Comparison of ENCODE assay signal across 9 cellular contexts in genomic region chr4:7041851-7042696, GRCh38. TPM values are rescaled to one million over a fixed set of nuclear protein-coding genes. Genes with fewer than 3 reads are reported as not detected.
DNase-seq lines count a peak whose midpoint lies in the region; ATAC-seq, FAIRE-seq and TF ChIP-seq lines count a peak whose summit lies in the region.
"Had no signal": no experiment of that assay in that cellular context is flagged by ENCODE, and none has a peak within 500 bp of the region (broad histone marks: within the 10 kb centered on the region; RNA-seq: fewer than 3 reads in every experiment).

No MANE protein-coding gene starts in this region.

- peaks cover 0 to 13% (median 2%) of the 10 kb centered on the region in 3 experiments for H3K27me3 ChIP-seq in neuronal stem cell (ENCODE audit: control insufficient read depth in 3 of 3, insufficient read depth in 3 of 3, low read depth in 1 of 3, low read length in 3 of 3)

- H3K36me3 ChIP-seq in HEK293 (ENCODE audit: control insufficient read depth in 2 of 2, insufficient read depth in 1 of 2, low read length in 2 of 2) (peaks cover 0 to 12% of the 10 kb centered on the region in 2 experiments; a peak in 1 of 3 replicates), neuronal stem cell (replicated peaks in 1 of 2; ENCODE audit: control insufficient read depth in 2 of 2, insufficient read depth in 2 of 2, low read length in 2 of 2) (peaks cover 0 to 11% of the 10 kb centered on the region in 2 donors)

- CTCF ChIA-PET in HEK293 (lab: Yijun Ruan, JAX) = interaction anchor here (0.6 to 3.7 kb wide), 12 partner anchors 15 to 896 kb away, joined by 3 to 20 read pairs (median 4); partner anchors contain the start of gene GRPEL1
- CTCF ChIA-PET in activated CD8-positive, alpha-beta T cell treated with anti-CD3 and anti-CD28 coated beads, Interleukin-2, amount 10 ng/mL, durations not matched to agents 7 days and 5 days (lab: Charles Lee) = interaction anchor here (0.7 to 5.9 kb wide), 20 partner anchors 7 to 326 kb away, joined by 3 to 172 read pairs (median 5); partner anchors contain the start of genes BLOC1S4 and GRPEL1

- H3K4me1 ChIP-seq in HEK293 (ENCODE audit: control insufficient read depth, insufficient read depth, low read length) = no peaks in the 10 kb centered on the region
- peaks cover 17 to 24% of the 10 kb centered on the region in 2 donors for H3K4me1 ChIP-seq in neuronal stem cell (ENCODE audit: control insufficient read depth in 2 of 2, insufficient read depth in 1 of 2, low read depth in 1 of 2, low read length in 2 of 2)

- no peak for TF ChIP-seq CTCF in HEK293 (tag by site-specific recombination; IDR thresholded peaks at IDR 0.05)

- no peak overlapping the region for H2BK15ac ChIP-seq in neuronal stem cell (ENCODE audit: low read length)

- H4K8ac ChIP-seq in neuronal stem cell (ENCODE audit: low read depth, low read length) = no peak overlapping the region

- H2BK12ac ChIP-seq in neuronal stem cell (ENCODE audit: low read length) = no peak overlapping the region

- peak overlapping the region; percentile 71 for H3K27ac Mint-ChIP-seq in activated CD8-positive, alpha-beta T cell treated with anti-CD3 and anti-CD28 coated beads, Interleukin-2, amount 10 ng/mL, durations not matched to agents 7 days and 5 days

- WGBS in neuronal stem cell (ENCODE audit: extremely low coverage in 2 of 2, insufficient read length in 2 of 2, insufficient replicate concordance in 1 of 2), 2 donors = no CpG with 5 or more reads among the region's 55 CpGs

- H3K9me3 ChIP-seq in HEK293 (ENCODE audit: control insufficient read depth, insufficient read depth, low read depth, low read length) (no peaks in the 10 kb centered on the region), neuronal stem cell (replicated peaks in 1 of 2; ENCODE audit: control insufficient read depth in 2 of 2, insufficient read depth in 1 of 2, low read depth in 1 of 2, low read length in 2 of 2) (no peaks in the 10 kb centered on the region)

- DNase-seq in DMS 273 (lab: John Stamatoyannopoulos, UW; ENCODE audit: unreplicated experiment) = peak; percentile 67
- no peak for DNase-seq in DMS 273 treated with DMSO at 0.1 percent for 48 hours (lab: John Stamatoyannopoulos, UW)
- DNase-seq in NCI-H146 treated with DMSO at 0.1 percent for 48 hours (lab: John Stamatoyannopoulos, UW; ENCODE audit: unreplicated experiment) = peak; percentile 34
- peak; percentile 36 for DNase-seq in activated CD8-positive, alpha-beta T cell treated with anti-CD3 and anti-CD28 coated beads, Interleukin-2, amount 10 ng/mL, durations not matched to agents 7 days and 5 days
- peak; percentile 49 to 65 for DNase-seq in frontal cortex (ENCODE audit: low spot score in 2 of 2)
- DNase-seq in neuronal stem cell (ENCODE audit: low spot score) = no peak

- peak overlapping the region; percentile 63 for H3K4me3 ChIP-seq in HEK293 (ENCODE audit: low read depth, low read length)
- H3K4me3 ChIP-seq in neuronal stem cell (ENCODE audit: low read length in 2 of 2) = peak overlapping the region; percentile 65 to 89

- H3K23ac ChIP-seq in neuronal stem cell (ENCODE audit: low read depth, low read length, poor library complexity) = peak overlapping the region; percentile 44

- H3K36me3 Mint-ChIP-seq in activated CD8-positive, alpha-beta T cell treated with anti-CD3 and anti-CD28 coated beads, Interleukin-2, amount 10 ng/mL, durations not matched to agents 7 days and 5 days (ENCODE audit: low read depth) = peaks cover 12% of the 10 kb centered on the region

- peak overlapping the region; percentile 76 for H3K4me3 Mint-ChIP-seq in activated CD8-positive, alpha-beta T cell treated with anti-CD3 and anti-CD28 coated beads, Interleukin-2, amount 10 ng/mL, durations not matched to agents 7 days and 5 days

- H4K91ac ChIP-seq in neuronal stem cell (ENCODE audit: low read depth, low read length, poor library complexity) = no peak overlapping the region

- H3K9ac ChIP-seq in neuronal stem cell (ENCODE audit: low read depth, low read length, poor library complexity) = peak overlapping the region; percentile 87

- no peak for FAIRE-seq in frontal cortex (lab: Jason Lieb, UNC)
- FAIRE-seq: A204.1 had no signal

- POLR2A ChIA-PET in HEK293 (lab: Yijun Ruan, JAX) = interaction anchor here (0.8 to 3.5 kb wide), 5 partner anchors 26 to 133 kb away, joined by 3 to 14 read pairs (median 4); partner anchors contain the start of gene GRPEL1
- POLR2A ChIA-PET in activated CD8-positive, alpha-beta T cell treated with anti-CD3 and anti-CD28 coated beads, Interleukin-2, amount 10 ng/mL, durations not matched to agents 7 days and 5 days (lab: Charles Lee) = interaction anchor here (0.9 to 5.7 kb wide), 6 partner anchors 14 to 133 kb away, joined by 3 to 62 read pairs (median 4); partner anchors contain the start of genes GRPEL1 and TBC1D14

- peak overlapping the region; percentile 26 for H2AK5ac ChIP-seq in neuronal stem cell (ENCODE audit: low read depth, low read length)

- H2AFZ ChIP-seq in neuronal stem cell (ENCODE audit: low read length) = peak overlapping the region; percentile 95

- peaks cover 19% of the 10 kb centered on the region for H3K79me1 ChIP-seq in neuronal stem cell (ENCODE audit: low read depth, low read length)

- peak overlapping the region; percentile 63 for H3K14ac ChIP-seq in neuronal stem cell (ENCODE audit: low read length)

- H3K18ac ChIP-seq in neuronal stem cell (ENCODE audit: low read length) = no peak overlapping the region

- H2BK120ac ChIP-seq in neuronal stem cell (ENCODE audit: low read depth, low read length) = no peak overlapping the region

- no peak for ATAC-seq in activated CD8-positive, alpha-beta T cell treated with anti-CD3 and anti-CD28 coated beads, Interleukin-2, amount 10 ng/mL, durations not matched to agents 7 days and 5 days
- no peak for ATAC-seq in GM18511 (IDR thresholded peaks at IDR 0.05; ENCODE audit: unreplicated experiment)

- H3K9me3 Mint-ChIP-seq in activated CD8-positive, alpha-beta T cell treated with anti-CD3 and anti-CD28 coated beads, Interleukin-2, amount 10 ng/mL, durations not matched to agents 7 days and 5 days (ENCODE audit: insufficient read depth) = no peaks in the 10 kb centered on the region

- H3K4me1 Mint-ChIP-seq in activated CD8-positive, alpha-beta T cell treated with anti-CD3 and anti-CD28 coated beads, Interleukin-2, amount 10 ng/mL, durations not matched to agents 7 days and 5 days (ENCODE audit: low read depth) = peaks cover 40% of the 10 kb centered on the region

- H3K27me3 Mint-ChIP-seq in activated CD8-positive, alpha-beta T cell treated with anti-CD3 and anti-CD28 coated beads, Interleukin-2, amount 10 ng/mL, durations not matched to agents 7 days and 5 days (ENCODE audit: low read depth) = peaks cover 14% of the 10 kb centered on the region

- peak overlapping the region; percentile 98 for H3K4me2 ChIP-seq in neuronal stem cell (ENCODE audit: insufficient read depth, low read length, poor library complexity, severe bottlenecking)

- no peak overlapping the region for H3K27ac ChIP-seq in HEK293 (ENCODE audit: extremely low read depth, low read depth, low read length)
- no peak overlapping the region for H3K27ac ChIP-seq in neuronal stem cell (replicated peaks; ENCODE audit: low read length)

- H2BK5ac ChIP-seq in neuronal stem cell (ENCODE audit: low read length) = no peak overlapping the region

- H3K4ac ChIP-seq in neuronal stem cell (ENCODE audit: low read length) = no peak overlapping the region

TF ChIP-seq in HEK293, 187 proteins besides CTCF, POLR2A, EP300 and RAD21 (continues in another document):
- no peak for TF ChIP-seq ZNF140 (tag by site-specific recombination; IDR thresholded peaks at IDR 0.05)
- TF ChIP-seq ZNF792 (tag by site-specific recombination; IDR thresholded peaks at IDR 0.05) = no peak
- no peak for TF ChIP-seq ZNF433 (tag by site-specific recombination; IDR thresholded peaks at IDR 0.05; ENCODE audit: low read depth)
- TF ChIP-seq ZNF416 (tag by site-specific recombination; IDR thresholded peaks at IDR 0.05) = no peak
- TF ChIP-seq TCF7L2 (IDR thresholded peaks at IDR 0.05; ENCODE audit: borderline replicate concordance, low read depth, low read length) = no peak
- no peak for TF ChIP-seq ELK4 (IDR thresholded peaks at IDR 0.05; ENCODE audit: borderline replicate concordance, low read depth, low read length)
- TF ChIP-seq FEZF1 (tag by site-specific recombination; IDR thresholded peaks at IDR 0.05) = no peak
- TF ChIP-seq ZNF184 (tag by site-specific recombination; IDR thresholded peaks at IDR 0.05) = no peak
- TF ChIP-seq ZBTB6 (tag by site-specific recombination; IDR thresholded peaks at IDR 0.05) = peak; percentile 77
- TF ChIP-seq ZNF239 (tag by site-specific recombination; IDR thresholded peaks at IDR 0.05) = no peak
- peak; percentile 64 for TF ChIP-seq ZFHX2 (tag by site-specific recombination; conservative IDR thresholded peaks at IDR 0.05)
- no peak for TF ChIP-seq KLF8 (tag by site-specific recombination; IDR thresholded peaks at IDR 0.05)

RNA-seq across cellular contexts. Expression of gene TADA2B, which starts 1.1 kb away (rescaled TPM):
- total RNA-seq in activated CD8-positive, alpha-beta T cell treated with anti-CD3 and anti-CD28 coated beads, Interleukin-2, amount 10 ng/mL, durations not matched to agents 7 days and 5 days = 10 to 100 TPM; 16.6 to 16.8 TPM
- 19.2 TPM for total RNA-seq in frontal cortex
- polyA plus RNA-seq in neuronal stem cell (2013, experiment 1 of 2) = 9.9 TPM
- 9.9 TPM for polyA plus RNA-seq in neuronal stem cell (2013, experiment 2 of 2)

RNA-seq across cellular contexts. Expression of gene GRPEL1, which starts 25.8 kb away (rescaled TPM):
- 10 to 100 TPM; 43.1 to 49.4 TPM for total RNA-seq in activated CD8-positive, alpha-beta T cell treated with anti-CD3 and anti-CD28 coated beads, Interleukin-2, amount 10 ng/mL, durations not matched to agents 7 days and 5 days
- 15.1 TPM for total RNA-seq in frontal cortex
- polyA plus RNA-seq in neuronal stem cell (2013, experiment 1 of 2) = 10.3 TPM
- 9.4 TPM for polyA plus RNA-seq in neuronal stem cell (2013, experiment 2 of 2)

Comparison
In these comparisons a context has a peak if more than half of its experiments do, and no peak if none do; other contexts are left out.
1. DNase-seq: peak in DMS 273 (single experiment), NCI-H146 treated with DMSO at 0.1 percent for 48 hours (single experiment), activated CD8-positive, alpha-beta T cell treated with anti-CD3 and anti-CD28 coated beads, Interleukin-2, amount 10 ng/mL, durations not matched to agents 7 days and 5 days (single experiment) and frontal cortex (2 of 2); none in DMS 273 treated with DMSO at 0.1 percent for 48 hours (single experiment) and neuronal stem cell (single experiment).